ENCODE assay signal across 16 cellular contexts in the genomic region with DNA sequence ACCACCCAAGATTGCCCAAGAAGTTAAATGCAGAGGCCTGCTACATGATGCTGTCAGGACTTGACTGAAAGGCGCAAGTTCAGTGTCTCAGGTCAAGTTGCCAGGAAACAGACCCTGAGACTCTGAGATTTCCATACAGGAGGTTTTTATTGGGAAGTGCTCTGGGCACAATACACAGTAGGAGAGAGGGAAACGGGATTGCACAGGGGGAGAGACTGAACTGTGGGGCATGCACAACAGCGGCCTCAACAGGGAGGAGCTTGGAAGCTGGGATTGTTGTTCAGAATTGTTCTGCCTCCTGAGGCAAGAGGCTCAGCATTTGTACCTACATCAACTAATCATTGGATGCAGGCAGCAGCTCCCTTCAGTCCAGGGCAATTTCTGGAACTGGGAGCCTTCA. TPM values are rescaled to one million over a fixed set of nuclear protein-coding genes. Genes with fewer than 3 reads are reported as not detected.
DNase-seq lines count a peak whose midpoint lies in the region; ATAC-seq and TF ChIP-seq lines count a peak whose summit lies in the region.
"Had no signal": no experiment of that assay in that cellular context is flagged by ENCODE, and none has a peak within 500 bp of the region (broad histone marks: within the 10 kb centered on the region; RNA-seq: fewer than 3 reads in every experiment).

No MANE protein-coding gene starts in this region.

- peaks cover 18 to 40% of the 10 kb centered on the region in 2 donors for H3K36me3 Mint-ChIP-seq in activated T-cell treated with anti-CD3 and anti-CD28 coated beads, Interleukin-2, amount 50 U/mL, for 72 hours (ENCODE audit: insufficient read depth in 2 of 2)
- H3K36me3 Mint-ChIP-seq in activated T-cell treated with anti-CD3 and anti-CD28 coated beads, Interleukin-2, amount 50 U/mL, for 24 hours (ENCODE audit: low read depth): peaks cover 85% of the 10 kb centered on the region
- peaks cover 56% of the 10 kb centered on the region for H3K36me3 Mint-ChIP-seq in activated T-helper 1 cell treated with anti-CD3 and anti-CD28 coated beads, Interleukin-12 subunit alpha, Interleukin-12 subunit beta, Interleukin-2, Interleukin-4 antibody, amounts not matched to agents 30 ng/mL and 10 ng/mL and 1 ng/mL, durations not matched to agents 14 hours and 24 hours and 36 hours (ENCODE audit: low read depth)
- peaks cover 42% of the 10 kb centered on the region for H3K36me3 Mint-ChIP-seq in stimulated activated memory B cell treated with anti-CD40 and anti-IgM and Interleukin-4, amounts not matched to agents 10 μg/mL and 1 μg/mL and 100 μg/mL, for 72 hours
- H3K36me3 Mint-ChIP-seq in activated T-helper 2 cell treated with anti-CD3 and anti-CD28 coated beads, Interferon-gamma antibody, Interleukin-2, Interleukin-4, amounts not matched to agents 10 μg/mL and 5 μg/mL and 100 μg/mL, durations not matched to agents 14 hours and 24 hours and 36 hours (ENCODE audit: low read depth): peaks cover 79% of the 10 kb centered on the region
- H3K36me3 Mint-ChIP-seq: naive B cell had no signal

- no peak for TF ChIP-seq CTCF in left lung (IDR thresholded peaks at IDR 0.05)

- no peak for ATAC-seq in activated T-cell treated with anti-CD3 and anti-CD28 coated beads, Interleukin-2, amount 50 U/mL, for 72 hours (replicated peaks in 1 of 2)
- ATAC-seq in left lung: peak; percentile 7
- ATAC-seq in stimulated activated memory B cell treated with anti-CD40 and anti-IgM and Interleukin-4, amounts not matched to agents 10 μg/mL and 1 μg/mL and 100 μg/mL, for 72 hours: no peak
- ATAC-seq: activated naive CD8-positive, alpha-beta T cell treated with anti-CD3 and anti-CD28 coated beads, Interleukin-2, amount 50 U/mL, for 24 hours had no signal

- peak overlapping the region in 1 of 2 donors; percentile 75 for H3K27ac ChIP-seq in left lung
- H3K27ac ChIP-seq: PC-9 had no signal

- peaks cover 0 to 24% of the 10 kb centered on the region in 2 donors for H3K36me3 ChIP-seq in left lung
- H3K36me3 ChIP-seq: gastrocnemius medialis had no signal

- H3K4me3 Mint-ChIP-seq in activated T-cell treated with anti-CD3 and anti-CD28 coated beads, Interleukin-2, amount 50 U/mL, for 72 hours: no peak overlapping the region
- no peak overlapping the region for H3K4me3 Mint-ChIP-seq in activated T-cell treated with anti-CD3 and anti-CD28 coated beads, Interleukin-2, amount 50 U/mL, for 24 hours
- no peak overlapping the region for H3K4me3 Mint-ChIP-seq in activated T-helper 1 cell treated with anti-CD3 and anti-CD28 coated beads, Interleukin-12 subunit alpha, Interleukin-12 subunit beta, Interleukin-2, Interleukin-4 antibody, amounts not matched to agents 30 ng/mL and 10 ng/mL and 1 ng/mL, durations not matched to agents 14 hours and 24 hours and 36 hours
- no peak overlapping the region for H3K4me3 Mint-ChIP-seq in stimulated activated memory B cell treated with anti-CD40 and anti-IgM and Interleukin-4, amounts not matched to agents 10 μg/mL and 1 μg/mL and 100 μg/mL, for 72 hours
- no peak overlapping the region for H3K4me3 Mint-ChIP-seq in activated T-helper 2 cell treated with anti-CD3 and anti-CD28 coated beads, Interferon-gamma antibody, Interleukin-2, Interleukin-4, amounts not matched to agents 10 μg/mL and 5 μg/mL and 100 μg/mL, durations not matched to agents 14 hours and 24 hours and 36 hours (ENCODE audit: low read depth)
- H3K4me3 Mint-ChIP-seq: activated naive CD8-positive, alpha-beta T cell treated with anti-CD3 and anti-CD28 coated beads, Interleukin-2, amount 50 U/mL, for 24 hours; naive B cell had no signal

- intact Hi-C loops in activated T-helper 1 cell treated with anti-CD3 and anti-CD28 coated beads, Interleukin-12 subunit alpha, Interleukin-12 subunit beta, Interleukin-2, Interleukin-4 antibody, amounts not matched to agents 30 ng/mL and 10 ng/mL and 1 ng/mL, durations not matched to agents 14 hours and 24 hours and 36 hours (cut with micrococcal nuclease): loop anchor here (1.0 to 10.0 kb wide), 4 partner anchors 21 to 1808 kb away; a partner anchor contains a TSS
- intact Hi-C loops in left lung (cut with DNase I): no loop called here
- intact Hi-C loops in activated T-helper 2 cell treated with anti-CD3 and anti-CD28 coated beads, Interferon-gamma antibody, Interleukin-2, Interleukin-4, amounts not matched to agents 10 μg/mL and 5 μg/mL and 100 μg/mL, durations not matched to agents 14 hours and 24 hours and 36 hours (cut with micrococcal nuclease): no loop called here

- no peak overlapping the region for H3K4me3 ChIP-seq in left lung
- H3K4me3 ChIP-seq: gastrocnemius medialis, PC-9 had no signal

- H3K9me3 Mint-ChIP-seq in activated T-cell treated with anti-CD3 and anti-CD28 coated beads, Interleukin-2, amount 50 U/mL, for 72 hours: no peaks in the 10 kb centered on the region
- H3K9me3 Mint-ChIP-seq in activated T-cell treated with anti-CD3 and anti-CD28 coated beads, Interleukin-2, amount 50 U/mL, for 24 hours: no peaks in the 10 kb centered on the region
- no peaks in the 10 kb centered on the region for H3K9me3 Mint-ChIP-seq in activated T-helper 1 cell treated with anti-CD3 and anti-CD28 coated beads, Interleukin-12 subunit alpha, Interleukin-12 subunit beta, Interleukin-2, Interleukin-4 antibody, amounts not matched to agents 30 ng/mL and 10 ng/mL and 1 ng/mL, durations not matched to agents 14 hours and 24 hours and 36 hours
- H3K9me3 Mint-ChIP-seq in stimulated activated memory B cell treated with anti-CD40 and anti-IgM and Interleukin-4, amounts not matched to agents 10 μg/mL and 1 μg/mL and 100 μg/mL, for 72 hours: no peaks in the 10 kb centered on the region
- H3K9me3 Mint-ChIP-seq in activated T-helper 2 cell treated with anti-CD3 and anti-CD28 coated beads, Interferon-gamma antibody, Interleukin-2, Interleukin-4, amounts not matched to agents 10 μg/mL and 5 μg/mL and 100 μg/mL, durations not matched to agents 14 hours and 24 hours and 36 hours: no peaks in the 10 kb centered on the region
- H3K9me3 Mint-ChIP-seq: activated naive CD8-positive, alpha-beta T cell treated with anti-CD3 and anti-CD28 coated beads, Interleukin-2, amount 50 U/mL, for 24 hours had no signal

- no peak for DNase-seq in activated T-cell treated with anti-CD3 and anti-CD28 coated beads, Interleukin-2, amount 50 U/mL, for 72 hours
- DNase-seq in activated T-cell treated with anti-CD3 and anti-CD28 coated beads, Interleukin-2, amount 50 U/mL, for 24 hours: no peak
- no peak for DNase-seq in activated T-helper 1 cell treated with anti-CD3 and anti-CD28 coated beads, Interleukin-12 subunit alpha, Interleukin-12 subunit beta, Interleukin-2, Interleukin-4 antibody, amounts not matched to agents 30 ng/mL and 10 ng/mL and 1 ng/mL, durations not matched to agents 14 hours and 24 hours and 36 hours (ENCODE audit: low spot score)
- no peak for DNase-seq in left lung
- DNase-seq in middle frontal gyrus (ENCODE audit: extremely low spot score, low spot score): no peak
- DNase-seq in activated T-helper 2 cell treated with anti-CD3 and anti-CD28 coated beads, Interferon-gamma antibody, Interleukin-2, Interleukin-4, amounts not matched to agents 10 μg/mL and 5 μg/mL and 100 μg/mL, durations not matched to agents 14 hours and 24 hours and 36 hours (ENCODE audit: low spot score): no peak
- no peak for DNase-seq in amygdala (lab: John Stamatoyannopoulos, UW)
- DNase-seq: activated CD8-positive, alpha-beta memory T cell treated with anti-CD3 and anti-CD28 coated beads, Interleukin-2, amount 50 U/mL, for 4 hours; activated naive CD8-positive, alpha-beta T cell treated with anti-CD3 and anti-CD28 coated beads, Interleukin-2, amount 50 U/mL, for 24 hours; COR-L47; gastrocnemius medialis; naive B cell; NCI-H1930 had no signal

- no peaks in the 10 kb centered on the region for H3K27me3 ChIP-seq in left lung
- H3K27me3 ChIP-seq: gastrocnemius medialis had no signal

- H3K4me1 ChIP-seq in left lung: peaks cover 4 to 98% of the 10 kb centered on the region in 2 donors

- H3K4me1 Mint-ChIP-seq in activated T-cell treated with anti-CD3 and anti-CD28 coated beads, Interleukin-2, amount 50 U/mL, for 72 hours (ENCODE audit: low read depth): peaks cover 53% of the 10 kb centered on the region
- peaks cover 51% of the 10 kb centered on the region for H3K4me1 Mint-ChIP-seq in activated T-cell treated with anti-CD3 and anti-CD28 coated beads, Interleukin-2, amount 50 U/mL, for 24 hours (ENCODE audit: low read depth)
- H3K4me1 Mint-ChIP-seq in activated T-helper 1 cell treated with anti-CD3 and anti-CD28 coated beads, Interleukin-12 subunit alpha, Interleukin-12 subunit beta, Interleukin-2, Interleukin-4 antibody, amounts not matched to agents 30 ng/mL and 10 ng/mL and 1 ng/mL, durations not matched to agents 14 hours and 24 hours and 36 hours (ENCODE audit: low read depth): peaks cover 75% of the 10 kb centered on the region
- H3K4me1 Mint-ChIP-seq in stimulated activated memory B cell treated with anti-CD40 and anti-IgM and Interleukin-4, amounts not matched to agents 10 μg/mL and 1 μg/mL and 100 μg/mL, for 72 hours: peaks cover 64% of the 10 kb centered on the region
- peaks cover 56% of the 10 kb centered on the region for H3K4me1 Mint-ChIP-seq in activated T-helper 2 cell treated with anti-CD3 and anti-CD28 coated beads, Interferon-gamma antibody, Interleukin-2, Interleukin-4, amounts not matched to agents 10 μg/mL and 5 μg/mL and 100 μg/mL, durations not matched to agents 14 hours and 24 hours and 36 hours (ENCODE audit: low read depth)

- no peaks in the 10 kb centered on the region for H3K9me3 ChIP-seq in left lung
- H3K9me3 ChIP-seq: gastrocnemius medialis had no signal

- peak overlapping the region; percentile 6 for H3K27ac Mint-ChIP-seq in activated T-cell treated with anti-CD3 and anti-CD28 coated beads, Interleukin-2, amount 50 U/mL, for 72 hours
- H3K27ac Mint-ChIP-seq in activated T-cell treated with anti-CD3 and anti-CD28 coated beads, Interleukin-2, amount 50 U/mL, for 24 hours: no peak overlapping the region
- peak overlapping the region; percentile 60 for H3K27ac Mint-ChIP-seq in activated T-helper 1 cell treated with anti-CD3 and anti-CD28 coated beads, Interleukin-12 subunit alpha, Interleukin-12 subunit beta, Interleukin-2, Interleukin-4 antibody, amounts not matched to agents 30 ng/mL and 10 ng/mL and 1 ng/mL, durations not matched to agents 14 hours and 24 hours and 36 hours
- H3K27ac Mint-ChIP-seq in stimulated activated memory B cell treated with anti-CD40 and anti-IgM and Interleukin-4, amounts not matched to agents 10 μg/mL and 1 μg/mL and 100 μg/mL, for 72 hours: peak overlapping the region; percentile 40
- no peak overlapping the region for H3K27ac Mint-ChIP-seq in activated T-helper 2 cell treated with anti-CD3 and anti-CD28 coated beads, Interferon-gamma antibody, Interleukin-2, Interleukin-4, amounts not matched to agents 10 μg/mL and 5 μg/mL and 100 μg/mL, durations not matched to agents 14 hours and 24 hours and 36 hours
- H3K27ac Mint-ChIP-seq: activated naive CD8-positive, alpha-beta T cell treated with anti-CD3 and anti-CD28 coated beads, Interleukin-2, amount 50 U/mL, for 24 hours had no signal

- no peaks in the 10 kb centered on the region for H3K27me3 Mint-ChIP-seq in activated T-cell treated with anti-CD3 and anti-CD28 coated beads, Interleukin-2, amount 50 U/mL, for 72 hours (ENCODE audit: low read depth)
- H3K27me3 Mint-ChIP-seq in activated T-cell treated with anti-CD3 and anti-CD28 coated beads, Interleukin-2, amount 50 U/mL, for 24 hours: no peaks in the 10 kb centered on the region
- no peaks in the 10 kb centered on the region for H3K27me3 Mint-ChIP-seq in activated T-helper 1 cell treated with anti-CD3 and anti-CD28 coated beads, Interleukin-12 subunit alpha, Interleukin-12 subunit beta, Interleukin-2, Interleukin-4 antibody, amounts not matched to agents 30 ng/mL and 10 ng/mL and 1 ng/mL, durations not matched to agents 14 hours and 24 hours and 36 hours (ENCODE audit: insufficient read depth)
- H3K27me3 Mint-ChIP-seq in stimulated activated memory B cell treated with anti-CD40 and anti-IgM and Interleukin-4, amounts not matched to agents 10 μg/mL and 1 μg/mL and 100 μg/mL, for 72 hours: no peaks in the 10 kb centered on the region
- no peaks in the 10 kb centered on the region for H3K27me3 Mint-ChIP-seq in activated T-helper 2 cell treated with anti-CD3 and anti-CD28 coated beads, Interferon-gamma antibody, Interleukin-2, Interleukin-4, amounts not matched to agents 10 μg/mL and 5 μg/mL and 100 μg/mL, durations not matched to agents 14 hours and 24 hours and 36 hours (ENCODE audit: low read depth)
- H3K27me3 Mint-ChIP-seq: activated naive CD8-positive, alpha-beta T cell treated with anti-CD3 and anti-CD28 coated beads, Interleukin-2, amount 50 U/mL, for 24 hours; naive B cell had no signal

RNA-seq across cellular contexts. Expression of a gene that starts 6.7 kb away (rescaled TPM):
- total RNA-seq in activated T-cell treated with anti-CD3 and anti-CD28 coated beads, Interleukin-2, amount 50 U/mL, for 72 hours: 10 to 100 TPM; 34.0 to 36.0 TPM
- total RNA-seq in activated T-helper 1 cell treated with anti-CD3 and anti-CD28 coated beads, Interleukin-12 subunit alpha, Interleukin-12 subunit beta, Interleukin-2, Interleukin-4 antibody, amounts not matched to agents 30 ng/mL and 10 ng/mL and 1 ng/mL, durations not matched to agents 14 hours and 24 hours and 36 hours: 24.2 and 24.7 TPM in 2 replicates
- 10 to 100 TPM; 18.2 to 31.3 TPM for total RNA-seq in left lung
- total RNA-seq in activated T-helper 2 cell treated with anti-CD3 and anti-CD28 coated beads, Interferon-gamma antibody, Interleukin-2, Interleukin-4, amounts not matched to agents 10 μg/mL and 5 μg/mL and 100 μg/mL, durations not matched to agents 14 hours and 24 hours and 36 hours: 19.2 and 19.7 TPM in 2 replicates
- total RNA-seq: HT-29 had no signal

Comparison
In these comparisons a context has a peak if more than half of its experiments do, and no peak if none do; other contexts are left out.
1. H3K27ac Mint-ChIP-seq: peak in activated T-cell treated with anti-CD3 and anti-CD28 coated beads, Interleukin-2, amount 50 U/mL, for 72 hours (single experiment), activated T-helper 1 cell treated with anti-CD3 and anti-CD28 coated beads, Interleukin-12 subunit alpha, Interleukin-12 subunit beta, Interleukin-2, Interleukin-4 antibody, amounts not matched to agents 30 ng/mL and 10 ng/mL and 1 ng/mL, durations not matched to agents 14 hours and 24 hours and 36 hours (single experiment) and stimulated activated memory B cell treated with anti-CD40 and anti-IgM and Interleukin-4, amounts not matched to agents 10 μg/mL and 1 μg/mL and 100 μg/mL, for 72 hours (single experiment); none in activated T-cell treated with anti-CD3 and anti-CD28 coated beads, Interleukin-2, amount 50 U/mL, for 24 hours (single experiment) and activated T-helper 2 cell treated with anti-CD3 and anti-CD28 coated beads, Interferon-gamma antibody, Interleukin-2, Interleukin-4, amounts not matched to agents 10 μg/mL and 5 μg/mL and 100 μg/mL, durations not matched to agents 14 hours and 24 hours and 36 hours (single experiment).